Comparison of ENCODE assay signal across 10 cellular contexts in the genomic region with DNA sequence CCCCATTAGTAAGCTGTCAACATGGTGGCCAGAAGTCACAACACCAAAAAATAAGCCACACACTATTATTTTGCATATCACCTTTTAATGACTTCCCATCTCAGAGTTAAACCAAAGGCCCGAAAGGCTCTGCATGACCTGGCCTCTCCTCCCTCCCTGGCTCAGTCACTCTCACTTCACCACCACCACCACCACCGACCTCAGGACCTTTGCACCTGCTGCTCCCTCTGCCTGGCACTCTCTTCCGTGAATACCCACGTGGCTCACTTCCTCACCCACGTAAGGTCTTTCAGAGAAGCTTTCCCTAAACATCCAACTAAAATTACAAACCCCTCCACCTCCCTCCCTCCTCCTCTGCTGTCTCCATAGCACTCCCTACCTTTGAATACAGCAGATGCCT.
"Had no signal": no experiment of that assay in that cellular context is flagged by ENCODE, and none has a peak within 500 bp of the region (broad histone marks: within the 10 kb centered on the region; RNA-seq: fewer than 3 reads in every experiment).

No MANE protein-coding gene starts in this region.

- H3K27ac Mint-ChIP-seq: H9, HFFc6 had no signal

- H3K4me3 ChIP-seq: GM23248 had no signal

- H3K4me3 Mint-ChIP-seq: H9, HFFc6, IgD-negative memory B cell had no signal

- H3K4me2 ChIP-seq: KMS-11 had no signal

- H3K4me1 Mint-ChIP-seq: H9, IgD-negative memory B cell had no signal

- H3K27ac ChIP-seq: GM23248, HL-60, KMS-11 had no signal

- H2AFZ ChIP-seq: GM23248 had no signal

- DNase-seq: GM23248, GOT3, H9, HCEC 1CT, HFFc6, KBM-7 had no signal

- H3K9ac ChIP-seq: GM23248, KMS-11 had no signal

- H3K36me3 Mint-ChIP-seq: IgD-negative memory B cell had no signal

- ATAC-seq: HepG2 had no signal
